In genomic region chr10:70921285-70921684, GRCh38 we compare ENCODE assay signal across 24 cellular contexts.
"Had no signal": no experiment of that assay in that cellular context is flagged by ENCODE, and none has a peak within 500 bp of the region (broad histone marks: within the 10 kb centered on the region; RNA-seq: fewer than 3 reads in every experiment).

No MANE protein-coding gene starts in this region.

- H3K27me3 ChIP-seq: ovary, vagina had no signal

- H3K4me3 ChIP-seq: coronary artery, esophagus muscularis mucosa, lung, ovary, psoas muscle, sigmoid colon, thoracic aorta, transverse colon, vagina had no signal

- H3K27ac Mint-ChIP-seq: immature natural killer cell; memory B cell; natural killer cell; stimulated activated naive B cell treated with anti-CD40 and anti-IgM and Interleukin-4, amounts not matched to agents 10 μg/mL and 1 μg/mL and 100 μg/mL, for 72 hours; stimulated activated naive CD8-positive, alpha-beta T cell treated with anti-CD3 and anti-CD28 coated beads, Interleukin-15, Interleukin-2, amounts not matched to agents 100 ng/mL and 50 ng/mL, for 24 hours had no signal

- H3K36me3 Mint-ChIP-seq: immature natural killer cell; memory B cell; natural killer cell; stimulated activated naive B cell treated with anti-CD40 and anti-IgM and Interleukin-4, amounts not matched to agents 10 μg/mL and 1 μg/mL and 100 μg/mL, for 72 hours had no signal

- H3K4me3 Mint-ChIP-seq: immature natural killer cell; memory B cell; natural killer cell; stimulated activated naive B cell treated with anti-CD40 and anti-IgM and Interleukin-4, amounts not matched to agents 10 μg/mL and 1 μg/mL and 100 μg/mL, for 72 hours; stimulated activated naive CD8-positive, alpha-beta T cell treated with anti-CD3 and anti-CD28 coated beads, Interleukin-15, Interleukin-2, amounts not matched to agents 100 ng/mL and 50 ng/mL, for 24 hours had no signal

- ATAC-seq: left ventricle myocardium superior; natural killer cell; psoas muscle; right cardiac atrium; stimulated activated naive B cell treated with anti-CD40 and anti-IgM and Interleukin-4, amounts not matched to agents 10 μg/mL and 1 μg/mL and 100 μg/mL, for 72 hours had no signal

- H3K4me1 ChIP-seq: psoas muscle, vagina had no signal

- H3K36me3 ChIP-seq: esophagus muscularis mucosa, ovary, sigmoid colon, thoracic aorta, transverse colon, vagina had no signal

- H3K27ac ChIP-seq: coronary artery, esophagus muscularis mucosa, ovary, psoas muscle, sigmoid colon, thoracic aorta, transverse colon, vagina had no signal

- H3K9me3 Mint-ChIP-seq: immature natural killer cell; natural killer cell; stimulated activated naive B cell treated with anti-CD40 and anti-IgM and Interleukin-4, amounts not matched to agents 10 μg/mL and 1 μg/mL and 100 μg/mL, for 72 hours; stimulated activated naive CD8-positive, alpha-beta T cell treated with anti-CD3 and anti-CD28 coated beads, Interleukin-15, Interleukin-2, amounts not matched to agents 100 ng/mL and 50 ng/mL, for 24 hours had no signal

- DNase-seq: dermis blood vessel endothelial cell; effector memory CD4-positive, alpha-beta T cell; hypothalamus; immature natural killer cell; islet precursor cell; kidney glomerular epithelial cell; natural killer cell; occipital lobe; ovary; psoas muscle; sigmoid colon; stimulated activated CD4-positive, alpha-beta T cell treated with anti-CD3 and anti-CD28 coated beads, Interleukin-2, amount 100 ng/mL, for 24 hours; stimulated activated CD4-positive, alpha-beta T cell treated with anti-CD3 and anti-CD28 coated beads, Interleukin-4, amount 100 ng/mL, for 24 hours; stimulated activated naive B cell treated with anti-CD40 and anti-IgM and Interleukin-4, amounts not matched to agents 10 μg/mL and 1 μg/mL and 100 μg/mL, for 72 hours had no signal

- H3K9me3 ChIP-seq: esophagus muscularis mucosa, ovary, psoas muscle, sigmoid colon, thoracic aorta, transverse colon, vagina had no signal
